In genomic region chr4:155643087-155643486, GRCh38 we compare ENCODE assay signal across 6 cellular contexts. TPM values are rescaled to one million over a fixed set of nuclear protein-coding genes. Genes with fewer than 3 reads are reported as not detected.
"Had no signal": no experiment of that assay in that cellular context is flagged by ENCODE, and none has a peak within 500 bp of the region (broad histone marks: within the 10 kb centered on the region; RNA-seq: fewer than 3 reads in every experiment).

No MANE protein-coding gene starts in this region.

- H3K4me3 ChIP-seq: GM23338, K562 had no signal

- H3K4me1 Mint-ChIP-seq: GM23338, H9 had no signal

- H3K27ac Mint-ChIP-seq: GM23338, H9 had no signal

- H3K9me3 Mint-ChIP-seq: GM23338, H9 had no signal

- ATAC-seq: GM23338, K562 had no signal

- H2AFZ ChIP-seq: GM23338 had no signal

- H3K4me2 ChIP-seq: GM23338 had no signal

- H3K4me3 Mint-ChIP-seq: GM23338, H9 had no signal

- DNase-seq: H9, HCEC 1CT, IMR-90 had no signal

RNA-seq across cellular contexts. Expression of gene GUCY1A1, which starts 23.6 kb away (rescaled TPM):
- total RNA-seq: GM23338, H1, H9, K562 had no signal
- polyA plus RNA-seq: GM23338, H1, K562 had no signal
